Comparison of ENCODE assay signal across 1 cellular context in the genomic region with DNA sequence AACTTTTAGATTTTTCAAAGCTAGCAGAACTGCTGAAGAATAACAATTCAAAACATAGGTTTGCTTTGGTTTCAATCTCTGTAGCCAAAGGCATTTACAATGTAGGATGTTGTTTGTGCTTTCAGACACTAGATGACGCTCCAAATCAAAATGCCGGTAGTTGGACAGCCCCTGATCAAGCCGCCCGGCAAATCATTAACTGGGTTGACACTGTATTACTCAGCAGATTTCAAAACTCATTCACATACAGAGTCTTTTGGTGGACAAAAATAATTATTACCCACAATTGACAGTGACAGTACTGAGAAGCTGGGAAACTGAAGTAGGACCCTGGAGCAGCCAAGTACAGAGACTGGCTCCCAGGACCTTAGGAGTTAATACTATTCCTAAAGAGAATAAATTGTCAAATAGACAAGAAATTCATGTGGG.
TF ChIP-seq lines count a peak whose summit lies in the region.

No MANE protein-coding gene starts in this region.

TF ChIP-seq in HepG2, 621 proteins besides CTCF, POLR2A, EP300 and RAD21 (continued from another document and continues in another):
- no peak for TF ChIP-seq ELF4 (CRISPR knock-in tag; IDR thresholded peaks at IDR 0.05; ENCODE audit: borderline replicate concordance)
- TF ChIP-seq ETV6 (CRISPR knock-in tag; conservative IDR thresholded peaks at IDR 0.05) = no peak
- no peak for TF ChIP-seq E2F1 (CRISPR knock-in tag; IDR thresholded peaks at IDR 0.05)
- TF ChIP-seq ZNF773 (CRISPR knock-in tag; IDR thresholded peaks at IDR 0.05; ENCODE audit: borderline replicate concordance) = no peak
- no peak for TF ChIP-seq ZNF296 (CRISPR knock-in tag; conservative IDR thresholded peaks at IDR 0.05)
- TF ChIP-seq RXRB (CRISPR knock-in tag; IDR thresholded peaks at IDR 0.05; ENCODE audit: borderline replicate concordance) = peak; percentile 53; the same call in 1 of the 2 replicates
- TF ChIP-seq PAWR (CRISPR knock-in tag; IDR thresholded peaks at IDR 0.05; ENCODE audit: borderline replicate concordance) = no peak
- TF ChIP-seq, protein P1, sequence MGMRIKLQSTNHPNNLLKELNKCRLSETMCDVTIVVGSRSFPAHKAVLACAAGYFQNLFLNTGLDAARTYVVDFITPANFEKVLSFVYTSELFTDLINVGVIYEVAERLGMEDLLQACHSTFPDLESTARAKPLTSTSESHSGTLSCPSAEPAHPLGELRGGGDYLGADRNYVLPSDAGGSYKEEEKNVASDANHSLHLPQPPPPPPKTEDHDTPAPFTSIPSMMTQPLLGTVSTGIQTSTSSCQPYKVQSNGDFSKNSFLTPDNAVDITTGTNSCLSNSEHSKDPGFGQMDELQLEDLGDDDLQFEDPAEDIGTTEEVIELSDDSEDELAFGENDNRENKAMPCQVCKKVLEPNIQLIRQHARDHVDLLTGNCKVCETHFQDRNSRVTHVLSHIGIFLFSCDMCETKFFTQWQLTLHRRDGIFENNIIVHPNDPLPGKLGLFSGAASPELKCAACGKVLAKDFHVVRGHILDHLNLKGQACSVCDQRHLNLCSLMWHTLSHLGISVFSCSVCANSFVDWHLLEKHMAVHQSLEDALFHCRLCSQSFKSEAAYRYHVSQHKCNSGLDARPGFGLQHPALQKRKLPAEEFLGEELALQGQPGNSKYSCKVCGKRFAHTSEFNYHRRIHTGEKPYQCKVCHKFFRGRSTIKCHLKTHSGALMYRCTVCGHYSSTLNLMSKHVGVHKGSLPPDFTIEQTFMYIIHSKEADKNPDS (CRISPR knock-in tag; IDR thresholded peaks at IDR 0.05) = no peak
- no peak; the same call in 1 of the 2 replicates for TF ChIP-seq ZGPAT (CRISPR knock-in tag; IDR thresholded peaks at IDR 0.05)
- TF ChIP-seq, protein P2, sequence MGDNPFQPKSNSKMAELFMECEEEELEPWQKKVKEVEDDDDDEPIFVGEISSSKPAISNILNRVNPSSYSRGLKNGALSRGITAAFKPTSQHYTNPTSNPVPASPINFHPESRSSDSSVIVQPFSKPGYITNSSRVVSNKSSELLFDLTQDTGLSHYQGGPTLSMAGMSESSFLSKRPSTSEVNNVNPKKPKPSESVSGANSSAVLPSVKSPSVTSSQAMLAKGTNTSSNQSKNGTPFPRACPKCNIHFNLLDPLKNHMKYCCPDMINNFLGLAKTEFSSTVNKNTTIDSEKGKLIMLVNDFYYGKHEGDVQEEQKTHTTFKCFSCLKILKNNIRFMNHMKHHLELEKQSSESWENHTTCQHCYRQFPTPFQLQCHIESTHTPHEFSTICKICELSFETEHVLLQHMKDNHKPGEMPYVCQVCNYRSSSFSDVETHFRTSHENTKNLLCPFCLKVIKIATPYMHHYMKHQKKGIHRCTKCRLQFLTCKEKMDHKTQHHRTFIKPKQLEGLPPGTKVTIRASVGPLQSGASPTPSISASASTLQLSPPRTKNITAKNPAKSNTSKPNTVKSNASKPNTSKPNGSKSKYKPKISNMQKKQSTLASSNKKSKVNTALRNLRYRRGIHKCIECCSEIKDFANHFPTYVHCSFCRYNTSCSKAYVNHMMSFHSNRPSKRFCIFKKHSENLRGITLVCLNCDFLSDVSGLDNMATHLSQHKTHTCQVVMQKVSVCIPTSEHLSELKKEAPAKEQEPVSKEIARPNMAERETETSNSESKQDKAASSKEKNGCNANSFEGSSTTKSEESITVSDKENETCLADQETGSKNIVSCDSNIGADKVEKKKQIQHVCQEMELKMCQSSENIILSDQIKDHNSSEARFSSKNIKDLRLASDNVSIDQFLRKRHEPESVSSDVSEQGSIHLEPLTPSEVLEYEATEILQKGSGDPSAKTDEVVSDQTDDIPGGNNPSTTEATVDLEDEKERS (CRISPR knock-in tag; IDR thresholded peaks at IDR 0.05) = no peak; the same call in 1 of the 2 replicates
- no peak for TF ChIP-seq YEATS4 (CRISPR knock-in tag; IDR thresholded peaks at IDR 0.05; ENCODE audit: borderline replicate concordance)
- no peak for TF ChIP-seq ZBTB4 (CRISPR knock-in tag; IDR thresholded peaks at IDR 0.05; ENCODE audit: borderline replicate concordance)
- peak; percentile 46; the same call in 1 of the 2 replicates for TF ChIP-seq ZNF331 (CRISPR knock-in tag; IDR thresholded peaks at IDR 0.05)
- no peak for TF ChIP-seq FOXO4 (CRISPR knock-in tag; conservative IDR thresholded peaks at IDR 0.05)
- peak; percentile 95 to 98 for TF ChIP-seq MAFK (conservative IDR thresholded peaks at IDR 0.05 in 1 of 2, IDR thresholded peaks at IDR 0.05 in 1 of 2; ENCODE audit: low read length in 2 of 2)
- TF ChIP-seq ZBTB49 (CRISPR knock-in tag; IDR thresholded peaks at IDR 0.05; ENCODE audit: borderline replicate concordance) = no peak
- TF ChIP-seq ZXDC (CRISPR knock-in tag; IDR thresholded peaks at IDR 0.05) = no peak
- no peak for TF ChIP-seq PRMT3 (CRISPR knock-in tag; IDR thresholded peaks at IDR 0.05; ENCODE audit: borderline replicate concordance, low read depth)
- TF ChIP-seq ZC3H4 (CRISPR knock-in tag; IDR thresholded peaks at IDR 0.05; ENCODE audit: borderline replicate concordance) = no peak
- no peak for TF ChIP-seq HNRNPL (IDR thresholded peaks at IDR 0.05; ENCODE audit: low read depth, low read length)
- TF ChIP-seq ZNF253 (CRISPR knock-in tag; IDR thresholded peaks at IDR 0.05; ENCODE audit: borderline replicate concordance) = no peak
- TF ChIP-seq ZNF451 (CRISPR knock-in tag; IDR thresholded peaks at IDR 0.05) = no peak
- no peak for TF ChIP-seq GZF1 (CRISPR knock-in tag; IDR thresholded peaks at IDR 0.05)
- no peak for TF ChIP-seq PCBP1 (IDR thresholded peaks at IDR 0.05; ENCODE audit: borderline replicate concordance, low read depth, low read length)
- no peak for TF ChIP-seq ZNF20 (CRISPR knock-in tag; IDR thresholded peaks at IDR 0.05)
- TF ChIP-seq SRF (IDR thresholded peaks at IDR 0.05; ENCODE audit: low read depth, low read length) = 0 out of 2 replicates have a peak, but pooled peaks have one; percentile 2
- no peak for TF ChIP-seq ZNF768 (CRISPR knock-in tag; IDR thresholded peaks at IDR 0.05)
- TF ChIP-seq ZNF431 (CRISPR knock-in tag; IDR thresholded peaks at IDR 0.05; ENCODE audit: borderline replicate concordance, low read depth) = no peak
